Comparison of ENCODE assay signal across 3 cellular contexts in the genomic region with DNA sequence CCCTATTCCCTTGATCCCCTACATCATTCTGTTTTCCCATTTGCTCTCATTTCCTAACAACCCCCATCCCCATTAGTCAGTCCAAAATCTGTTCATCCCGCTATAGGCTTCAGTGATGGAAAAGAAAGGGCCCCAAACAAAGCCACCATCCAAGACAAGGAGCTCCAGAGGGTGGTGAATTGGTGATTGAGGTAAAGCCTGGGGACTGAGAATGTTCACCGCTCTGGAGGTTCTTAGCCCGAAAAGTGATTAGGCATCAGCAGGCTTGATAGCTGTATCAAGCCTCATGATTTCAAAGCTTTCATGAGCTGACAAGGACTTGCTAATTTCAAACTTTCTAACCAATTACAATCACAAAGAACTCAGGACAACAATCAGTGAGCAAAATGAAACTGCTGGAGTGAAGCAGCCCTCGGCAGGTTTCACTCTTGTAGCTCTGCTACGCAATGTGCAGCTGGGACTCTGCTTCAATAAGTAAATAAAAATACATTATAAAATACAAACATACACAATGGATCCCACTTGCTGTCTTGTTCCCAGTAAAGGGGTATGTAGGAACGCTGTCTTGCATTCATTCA.
TF ChIP-seq lines count a peak whose summit lies in the region.

No MANE protein-coding gene starts in this region.

TF ChIP-seq in GM23338, 12 proteins besides CTCF, POLR2A, EP300 and RAD21 (continues in another document):
- no peak for TF ChIP-seq EZH2 (IDR thresholded peaks at IDR 0.05; ENCODE audit: low read depth, unreplicated experiment)
- TF ChIP-seq, protein P1, sequence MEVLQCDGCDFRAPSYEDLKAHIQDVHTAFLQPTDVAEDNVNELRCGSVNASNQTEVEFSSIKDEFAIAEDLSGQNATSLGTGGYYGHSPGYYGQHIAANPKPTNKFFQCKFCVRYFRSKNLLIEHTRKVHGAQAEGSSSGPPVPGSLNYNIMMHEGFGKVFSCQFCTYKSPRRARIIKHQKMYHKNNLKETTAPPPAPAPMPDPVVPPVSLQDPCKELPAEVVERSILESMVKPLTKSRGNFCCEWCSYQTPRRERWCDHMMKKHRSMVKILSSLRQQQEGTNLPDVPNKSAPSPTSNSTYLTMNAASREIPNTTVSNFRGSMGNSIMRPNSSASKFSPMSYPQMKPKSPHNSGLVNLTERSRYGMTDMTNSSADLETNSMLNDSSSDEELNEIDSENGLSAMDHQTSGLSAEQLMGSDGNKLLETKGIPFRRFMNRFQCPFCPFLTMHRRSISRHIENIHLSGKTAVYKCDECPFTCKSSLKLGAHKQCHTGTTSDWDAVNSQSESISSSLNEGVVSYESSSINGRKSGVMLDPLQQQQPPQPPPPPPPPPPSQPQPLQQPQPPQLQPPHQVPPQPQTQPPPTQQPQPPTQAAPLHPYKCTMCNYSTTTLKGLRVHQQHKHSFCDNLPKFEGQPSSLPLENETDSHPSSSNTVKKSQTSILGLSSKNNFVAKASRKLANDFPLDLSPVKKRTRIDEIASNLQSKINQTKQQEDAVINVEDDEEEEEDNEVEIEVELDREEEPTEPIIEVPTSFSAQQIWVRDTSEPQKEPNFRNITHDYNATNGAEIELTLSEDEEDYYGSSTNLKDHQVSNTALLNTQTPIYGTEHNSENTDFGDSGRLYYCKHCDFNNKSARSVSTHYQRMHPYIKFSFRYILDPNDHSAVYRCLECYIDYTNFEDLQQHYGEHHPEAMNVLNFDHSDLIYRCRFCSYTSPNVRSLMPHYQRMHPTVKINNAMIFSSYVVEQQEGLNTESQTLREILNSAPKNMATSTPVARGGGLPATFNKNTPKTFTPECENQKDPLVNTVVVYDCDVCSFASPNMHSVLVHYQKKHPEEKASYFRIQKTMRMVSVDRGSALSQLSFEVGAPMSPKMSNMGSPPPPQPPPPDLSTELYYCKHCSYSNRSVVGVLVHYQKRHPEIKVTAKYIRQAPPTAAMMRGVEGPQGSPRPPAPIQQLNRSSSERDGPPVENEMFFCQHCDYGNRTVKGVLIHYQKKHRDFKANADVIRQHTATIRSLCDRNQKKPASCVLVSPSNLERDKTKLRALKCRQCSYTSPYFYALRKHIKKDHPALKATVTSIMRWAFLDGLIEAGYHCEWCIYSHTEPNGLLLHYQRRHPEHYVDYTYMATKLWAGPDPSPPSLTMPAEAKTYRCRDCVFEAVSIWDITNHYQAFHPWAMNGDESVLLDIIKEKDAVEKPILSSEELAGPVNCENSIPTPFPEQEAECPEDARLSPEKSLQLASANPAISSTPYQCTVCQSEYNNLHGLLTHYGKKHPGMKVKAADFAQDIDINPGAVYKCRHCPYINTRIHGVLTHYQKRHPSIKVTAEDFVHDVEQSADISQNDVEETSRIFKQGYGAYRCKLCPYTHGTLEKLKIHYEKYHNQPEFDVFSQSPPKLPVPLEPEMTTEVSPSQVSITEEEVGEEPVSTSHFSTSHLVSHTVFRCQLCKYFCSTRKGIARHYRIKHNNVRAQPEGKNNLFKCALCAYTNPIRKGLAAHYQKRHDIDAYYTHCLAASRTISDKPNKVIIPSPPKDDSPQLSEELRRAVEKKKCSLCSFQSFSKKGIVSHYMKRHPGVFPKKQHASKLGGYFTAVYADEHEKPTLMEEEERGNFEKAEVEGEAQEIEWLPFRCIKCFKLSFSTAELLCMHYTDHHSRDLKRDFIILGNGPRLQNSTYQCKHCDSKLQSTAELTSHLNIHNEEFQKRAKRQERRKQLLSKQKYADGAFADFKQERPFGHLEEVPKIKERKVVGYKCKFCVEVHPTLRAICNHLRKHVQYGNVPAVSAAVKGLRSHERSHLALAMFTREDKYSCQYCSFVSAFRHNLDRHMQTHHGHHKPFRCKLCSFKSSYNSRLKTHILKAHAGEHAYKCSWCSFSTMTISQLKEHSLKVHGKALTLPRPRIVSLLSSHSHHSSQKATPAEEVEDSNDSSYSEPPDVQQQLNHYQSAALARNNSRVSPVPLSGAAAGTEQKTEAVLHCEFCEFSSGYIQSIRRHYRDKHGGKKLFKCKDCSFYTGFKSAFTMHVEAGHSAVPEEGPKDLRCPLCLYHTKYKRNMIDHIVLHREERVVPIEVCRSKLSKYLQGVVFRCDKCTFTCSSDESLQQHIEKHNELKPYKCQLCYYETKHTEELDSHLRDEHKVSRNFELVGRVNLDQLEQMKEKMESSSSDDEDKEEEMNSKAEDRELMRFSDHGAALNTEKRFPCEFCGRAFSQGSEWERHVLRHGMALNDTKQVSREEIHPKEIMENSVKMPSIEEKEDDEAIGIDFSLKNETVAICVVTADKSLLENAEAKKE (CRISPR knock-in tag; IDR thresholded peaks at IDR 0.05): no peak

TF ChIP-seq in H1, 55 proteins besides CTCF, POLR2A, EP300 and RAD21 (continues in another document):
- TF ChIP-seq TEAD4 (IDR thresholded peaks at IDR 0.05; ENCODE audit: low read depth, low read length) (no peak), JUND (IDR thresholded peaks at IDR 0.05; ENCODE audit: low read length) (no peak), SIRT6 (IDR thresholded peaks at IDR 0.05; ENCODE audit: low read length) (no peak), BACH1 (IDR thresholded peaks at IDR 0.05; ENCODE audit: low read length) (no peak), KDM1A (IDR thresholded peaks at IDR 0.05; ENCODE audit: borderline replicate concordance, low read length) (no peak)

TF ChIP-seq in SK-N-SH treated with all-trans-retinoic acid at 6 μM for 48 hours, 23 proteins besides CTCF, POLR2A, EP300 and RAD21:
- no peak for TF ChIP-seq TCF4 (CRISPR knock-in tag; IDR thresholded peaks at IDR 0.05; ENCODE audit: borderline replicate concordance)
- no peak for TF ChIP-seq SNAI2 (CRISPR knock-in tag; IDR thresholded peaks at IDR 0.05)
- no peak for TF ChIP-seq GLIS3 (CRISPR knock-in tag; IDR thresholded peaks at IDR 0.05)
- no peak for TF ChIP-seq PPARA (CRISPR knock-in tag; IDR thresholded peaks at IDR 0.05; ENCODE audit: borderline replicate concordance)
- no peak for TF ChIP-seq ISL1 (CRISPR knock-in tag; IDR thresholded peaks at IDR 0.05)
- TF ChIP-seq OSR1 (CRISPR knock-in tag; IDR thresholded peaks at IDR 0.05): no peak
